In genomic region chr4:25860586-25861421, GRCh38 we compare ENCODE assay signal across 9 cellular contexts. TPM values are rescaled to one million over a fixed set of nuclear protein-coding genes. Genes with fewer than 3 reads are reported as not detected.
DNase-seq lines count a peak whose midpoint lies in the region; ATAC-seq, FAIRE-seq and TF ChIP-seq lines count a peak whose summit lies in the region.
"Had no signal": no experiment of that assay in that cellular context is flagged by ENCODE, and none has a peak within 500 bp of the region (broad histone marks: within the 10 kb centered on the region; RNA-seq: fewer than 3 reads in every experiment).

No MANE protein-coding gene starts in this region.

- peaks cover 7% of the 10 kb centered on the region for H3K4me1 ChIP-seq in astrocyte (ENCODE audit: insufficient read depth, low read length)

- H3K27me3 ChIP-seq in MG63, result no peaks in the 10 kb centered on the region
- no peaks in the 10 kb centered on the region for H3K27me3 ChIP-seq in astrocyte (ENCODE audit: insufficient read depth, low read length)
- H3K27me3 ChIP-seq: right lobe of liver had no signal

- H3K36me3 ChIP-seq in MG63 (no peaks in the 10 kb centered on the region; the same call in 1 of the 2 replicates), astrocyte (ENCODE audit: insufficient read depth, low read length) (no peaks in the 10 kb centered on the region)
- H3K36me3 ChIP-seq: right lobe of liver had no signal

- H3K4me2 ChIP-seq in astrocyte (ENCODE audit: low read length), result peak overlapping the region; percentile 88

- peak overlapping the region; percentile 62 for H3K4me3 ChIP-seq in MG63
- no peak overlapping the region for H3K4me3 ChIP-seq in astrocyte (ENCODE audit: insufficient read depth, low read depth, low read length)

- TF ChIP-seq CTCF in astrocyte (IDR thresholded peaks at IDR 0.05; ENCODE audit: insufficient read depth, low read depth, low read length), result no peak
- no peak for TF ChIP-seq CTCF in nephron (IDR thresholded peaks at IDR 0.05; ENCODE audit: unreplicated experiment in 3 of 3)

- H3K4me3 Mint-ChIP-seq in astrocyte (ENCODE audit: unreplicated experiment) (peak overlapping the region; percentile 95), nephron (peak overlapping the region; percentile 93 to 98 (median 96))

- H3K9me3 ChIP-seq in MG63, result no peaks in the 10 kb centered on the region
- no peaks in the 10 kb centered on the region for H3K9me3 ChIP-seq in astrocyte (ENCODE audit: insufficient read depth, low read depth, low read length)
- H3K9me3 ChIP-seq: right lobe of liver had no signal

- H3K27ac ChIP-seq in astrocyte (ENCODE audit: low read depth, low read length), result no peak overlapping the region

- H3K9ac ChIP-seq in astrocyte (ENCODE audit: low read length), result peak overlapping the region; percentile 68

- H3K27me3 Mint-ChIP-seq in astrocyte (ENCODE audit: low read depth, unreplicated experiment) (no peaks in the 10 kb centered on the region), nephron (ENCODE audit: low read depth) (peaks cover 63% of the 10 kb centered on the region)

- H3K36me3 Mint-ChIP-seq in astrocyte (ENCODE audit: low read depth, unreplicated experiment) (peaks cover 3% of the 10 kb centered on the region), nephron (ENCODE audit: low read depth) (no peaks in the 10 kb centered on the region)

- H4K20me1 ChIP-seq in astrocyte (ENCODE audit: insufficient read depth, low read length), result no peaks in the 10 kb centered on the region

- DNase-seq in GM18507 (ENCODE audit: extremely low spot score, insufficient read length, low read depth), result no peak
- DNase-seq in MG63, result no peak
- no peak for DNase-seq in astrocyte (ENCODE audit: low read depth)
- no peak for DNase-seq in T-helper 9 cell
- DNase-seq in NCI-H748 (lab: John Stamatoyannopoulos, UW; ENCODE audit: unreplicated experiment), result no peak
- DNase-seq: right lobe of liver had no signal

- no peaks in the 10 kb centered on the region for H3K9me3 Mint-ChIP-seq in astrocyte (ENCODE audit: unreplicated experiment)
- H3K9me3 Mint-ChIP-seq in nephron, result no peaks in the 10 kb centered on the region

- peak; percentile 56 for FAIRE-seq in GM18507 (lab: Jason Lieb, UNC)
- FAIRE-seq in astrocyte (lab: Jason Lieb, UNC), result no peak

- H3K79me2 ChIP-seq in astrocyte (ENCODE audit: insufficient read depth, low read length), result peaks cover 7% of the 10 kb centered on the region

- no peak for ATAC-seq in GM19328 (IDR thresholded peaks at IDR 0.05; ENCODE audit: unreplicated experiment)
- no peak for ATAC-seq in GM21390 (IDR thresholded peaks at IDR 0.05; ENCODE audit: unreplicated experiment)

- H3K4me1 Mint-ChIP-seq in astrocyte (ENCODE audit: low read depth, unreplicated experiment) (peaks cover 22% of the 10 kb centered on the region), nephron (peaks cover 41% of the 10 kb centered on the region)

- H3K27ac Mint-ChIP-seq in astrocyte (ENCODE audit: unreplicated experiment), result peak overlapping the region; percentile 68
- H3K27ac Mint-ChIP-seq in nephron, result peak overlapping the region in 2 of 3 experiments; percentile 1 to 18

- no peak overlapping the region for H2AFZ ChIP-seq in astrocyte (ENCODE audit: low read depth, low read length)

RNA-seq across cellular contexts. Expression of gene SEL1L3, which starts 2.0 kb away (rescaled TPM):
- 37.6 and 65.3 TPM in 2 replicates for total RNA-seq in MG63 (2014; rRNA removed; shearing (Covaris generic); ENCODE audit: low replicate concordance)
- 24.9 and 32.7 TPM in 2 replicates for total RNA-seq in astrocyte

RNA-seq across cellular contexts. Expression of gene SMIM20, which starts 53.2 kb away (rescaled TPM):
- 23.1 and 35.9 TPM in 2 replicates for total RNA-seq in MG63 (2014; rRNA removed; shearing (Covaris generic); ENCODE audit: low replicate concordance)
- 19.4 and 22.3 TPM in 2 replicates for total RNA-seq in astrocyte
